ENCODE assay signal across 14 cellular contexts in genomic region chrX:120790552-120790951, GRCh38.
A peak's percentile ranks its signal among the peaks of the same experiment; 100 is the strongest.
DNase-seq lines count a peak whose midpoint lies in the region; ATAC-seq and FAIRE-seq lines count a peak whose summit lies in the region.
"Had no signal": no experiment of that assay in that cellular context is flagged by ENCODE, and none has a peak within 500 bp of the region (broad histone marks: within the 10 kb centered on the region; RNA-seq: fewer than 3 reads in every experiment).

No MANE protein-coding gene starts in this region.

- H2BK5ac ChIP-seq in neuronal stem cell (ENCODE audit: low read length), result no peak overlapping the region

- H3K18ac ChIP-seq in neuronal stem cell (ENCODE audit: low read length), result no peak overlapping the region

- H3K27me3 Mint-ChIP-seq in activated T-cell treated with anti-CD3 and anti-CD28 coated beads, Interleukin-2, amount 50 U/mL, for 72 hours (ENCODE audit: low read depth), result no peaks in the 10 kb centered on the region
- H3K27me3 Mint-ChIP-seq in activated T-helper 17 cell treated with anti-CD3 and anti-CD28 coated beads, Interleukin-2, amount 50 U/mL, for 72 hours, result no peaks in the 10 kb centered on the region

- no peak overlapping the region for H3K27ac ChIP-seq in neuronal stem cell (replicated peaks; ENCODE audit: low read length)
- H3K27ac ChIP-seq: lower lobe of right lung, ovary, vagina had no signal

- peaks cover 24% of the 10 kb centered on the region for H3K4me1 Mint-ChIP-seq in activated T-cell treated with anti-CD3 and anti-CD28 coated beads, Interleukin-2, amount 50 U/mL, for 72 hours (ENCODE audit: low read depth)
- peaks cover 5% of the 10 kb centered on the region for H3K4me1 Mint-ChIP-seq in activated T-helper 17 cell treated with anti-CD3 and anti-CD28 coated beads, Interleukin-2, amount 50 U/mL, for 72 hours

- peak; percentile 43 to 52 for ATAC-seq in activated T-cell treated with anti-CD3 and anti-CD28 coated beads, Interleukin-2, amount 50 U/mL, for 72 hours (replicated peaks in 1 of 2)
- ATAC-seq in HG03280 (IDR thresholded peaks at IDR 0.05; ENCODE audit: unreplicated experiment), result peak; percentile 15
- ATAC-seq in activated T-helper 17 cell treated with anti-CD3 and anti-CD28 coated beads, Interleukin-2, amount 50 U/mL, for 72 hours (replicated peaks), result no peak
- no peak for ATAC-seq in HG03039 (IDR thresholded peaks at IDR 0.05; ENCODE audit: unreplicated experiment)
- ATAC-seq in GM21381 (IDR thresholded peaks at IDR 0.05; ENCODE audit: unreplicated experiment), result no peak

- H4K8ac ChIP-seq in neuronal stem cell (ENCODE audit: low read depth, low read length), result no peak overlapping the region

- H2AFZ ChIP-seq in neuronal stem cell (ENCODE audit: low read length), result peak overlapping the region; percentile 56

- H3K36me3 Mint-ChIP-seq in activated T-cell treated with anti-CD3 and anti-CD28 coated beads, Interleukin-2, amount 50 U/mL, for 72 hours (ENCODE audit: insufficient read depth in 2 of 2), result no peaks in the 10 kb centered on the region
- no peaks in the 10 kb centered on the region for H3K36me3 Mint-ChIP-seq in activated T-helper 17 cell treated with anti-CD3 and anti-CD28 coated beads, Interleukin-2, amount 50 U/mL, for 72 hours (ENCODE audit: low read depth)
- H3K36me3 Mint-ChIP-seq: immature natural killer cell had no signal

- no peaks in the 10 kb centered on the region for H3K36me3 ChIP-seq in neuronal stem cell (replicated peaks in 1 of 2; ENCODE audit: control insufficient read depth in 2 of 2, insufficient read depth in 2 of 2, low read length in 2 of 2)
- H3K36me3 ChIP-seq: lower lobe of right lung, ovary, vagina had no signal

- no CpG with 5 or more reads among the region's 4 CpGs for WGBS in neuronal stem cell (ENCODE audit: extremely low coverage in 2 of 2, insufficient read length in 2 of 2, insufficient replicate concordance in 1 of 2), 2 donors

- FAIRE-seq in GM19239 (lab: Jason Lieb, UNC), result no peak

- H3K4me1 ChIP-seq in neuronal stem cell (ENCODE audit: control insufficient read depth in 2 of 2, insufficient read depth in 1 of 2, low read depth in 1 of 2, low read length in 2 of 2), result no peaks in the 10 kb centered on the region
- H3K4me1 ChIP-seq: lower lobe of right lung had no signal

- H3K79me1 ChIP-seq in neuronal stem cell (ENCODE audit: low read depth, low read length), result no peaks in the 10 kb centered on the region

- no peaks in the 10 kb centered on the region for H3K27me3 ChIP-seq in neuronal stem cell (ENCODE audit: control insufficient read depth in 3 of 3, insufficient read depth in 3 of 3, low read depth in 1 of 3, low read length in 3 of 3)
- H3K27me3 ChIP-seq: ovary, vagina had no signal

- no peaks in the 10 kb centered on the region for H3K9me3 Mint-ChIP-seq in activated T-cell treated with anti-CD3 and anti-CD28 coated beads, Interleukin-2, amount 50 U/mL, for 72 hours
- H3K9me3 Mint-ChIP-seq in activated T-helper 17 cell treated with anti-CD3 and anti-CD28 coated beads, Interleukin-2, amount 50 U/mL, for 72 hours, result no peaks in the 10 kb centered on the region
- H3K9me3 Mint-ChIP-seq: HFFc6 had no signal

- no peak overlapping the region for H3K9ac ChIP-seq in neuronal stem cell (ENCODE audit: low read depth, low read length, poor library complexity)

- no peaks in the 10 kb centered on the region for H3K9me3 ChIP-seq in neuronal stem cell (replicated peaks in 1 of 2; ENCODE audit: control insufficient read depth in 2 of 2, insufficient read depth in 1 of 2, low read depth in 1 of 2, low read length in 2 of 2)
- H3K9me3 ChIP-seq: lower lobe of right lung, ovary, vagina had no signal

- no peak overlapping the region for H3K23ac ChIP-seq in neuronal stem cell (ENCODE audit: low read depth, low read length, poor library complexity)

- H4K91ac ChIP-seq in neuronal stem cell (ENCODE audit: low read depth, low read length, poor library complexity), result no peak overlapping the region

- no peak overlapping the region for H2BK12ac ChIP-seq in neuronal stem cell (ENCODE audit: low read length)

- H3K4me3 ChIP-seq in neuronal stem cell (ENCODE audit: low read length in 2 of 2), result no peak overlapping the region
- H3K4me3 ChIP-seq: lower lobe of right lung, ovary, vagina had no signal

- no peak overlapping the region for H2BK15ac ChIP-seq in neuronal stem cell (ENCODE audit: low read length)

- no peak overlapping the region for H2BK120ac ChIP-seq in neuronal stem cell (ENCODE audit: low read depth, low read length)

- peak overlapping the region; percentile 68 to 83 for H3K4me3 Mint-ChIP-seq in activated T-cell treated with anti-CD3 and anti-CD28 coated beads, Interleukin-2, amount 50 U/mL, for 72 hours
- peak overlapping the region; percentile 43 for H3K4me3 Mint-ChIP-seq in activated T-helper 17 cell treated with anti-CD3 and anti-CD28 coated beads, Interleukin-2, amount 50 U/mL, for 72 hours
- H3K4me3 Mint-ChIP-seq: endodermal cell, HFFc6, immature natural killer cell had no signal

- no peak overlapping the region for H3K4me2 ChIP-seq in neuronal stem cell (ENCODE audit: insufficient read depth, low read length, poor library complexity, severe bottlenecking)

- peak overlapping the region; percentile 68 for H3K27ac Mint-ChIP-seq in activated T-cell treated with anti-CD3 and anti-CD28 coated beads, Interleukin-2, amount 50 U/mL, for 72 hours
- H3K27ac Mint-ChIP-seq in activated T-helper 17 cell treated with anti-CD3 and anti-CD28 coated beads, Interleukin-2, amount 50 U/mL, for 72 hours, result no peak overlapping the region
- H3K27ac Mint-ChIP-seq: endodermal cell, HFFc6, immature natural killer cell had no signal

- no peak for DNase-seq in activated T-cell treated with anti-CD3 and anti-CD28 coated beads, Interleukin-2, amount 50 U/mL, for 72 hours
- no peak for DNase-seq in activated T-cell treated with anti-CD3 and anti-CD28 coated beads, Interleukin-2, amount 50 U/mL, for 48 hours
- DNase-seq in neuronal stem cell (ENCODE audit: low spot score) (no peak), GM19239 (ENCODE audit: insufficient read length, low spot score) (no peak)
- DNase-seq: endodermal cell, lower lobe of right lung had no signal

- H3K4ac ChIP-seq in neuronal stem cell (ENCODE audit: low read length), result no peak overlapping the region

- H3K14ac ChIP-seq in neuronal stem cell (ENCODE audit: low read length), result no peak overlapping the region

- H2AK5ac ChIP-seq in neuronal stem cell (ENCODE audit: low read depth, low read length), result no peak overlapping the region

Comparison
In these comparisons a context has a peak if more than half of its experiments do, and no peak if none do; other contexts are left out.
1. ATAC-seq: peak in activated T-cell treated with anti-CD3 and anti-CD28 coated beads, Interleukin-2, amount 50 U/mL, for 72 hours (2 of 2) and HG03280 (single experiment); none in activated T-helper 17 cell treated with anti-CD3 and anti-CD28 coated beads, Interleukin-2, amount 50 U/mL, for 72 hours (single experiment), HG03039 (single experiment) and GM21381 (single experiment).